Comparison of ENCODE assay signal across 18 cellular contexts in genomic region chr17:49971199-49971847, GRCh38. TPM values are rescaled to one million over a fixed set of nuclear protein-coding genes. Genes with fewer than 3 reads are reported as not detected.
A peak's percentile ranks its signal among the peaks of the same experiment; 100 is the strongest.
DNase-seq lines count a peak whose midpoint lies in the region; ATAC-seq and TF ChIP-seq lines count a peak whose summit lies in the region.
"Had no signal": no experiment of that assay in that cellular context is flagged by ENCODE, and none has a peak within 500 bp of the region (broad histone marks: within the 10 kb centered on the region; RNA-seq: fewer than 3 reads in every experiment).

No MANE protein-coding gene starts in this region.

- no peaks in the 10 kb centered on the region for H3K9me2 ChIP-seq in SK-N-SH

- no peaks in the 10 kb centered on the region for H3K79me2 ChIP-seq in SK-N-SH (ENCODE audit: insufficient read depth)

- 22% methylated on average over 25 of the region's 35 CpGs for WGBS in SK-N-SH (ENCODE audit: low lambda C conversion rate)

- H3K9ac ChIP-seq in SK-N-SH (no peak overlapping the region), SK-N-MC (ENCODE audit: insufficient read length) (peak overlapping the region; percentile 12)

- H3K27ac Mint-ChIP-seq in glutamatergic neuron (ENCODE audit: unreplicated experiment) (no peak overlapping the region), osteocyte (ENCODE audit: unreplicated experiment) (no peak overlapping the region)

- ATAC-seq in SK-N-SH treated with all-trans-retinoic acid at 6 μM for 48 hours = no peak

- H3K4me3 ChIP-seq in SK-N-SH (ENCODE audit: low read depth in 2 of 2, low read length in 1 of 2) (no peak overlapping the region; a peak in 1 of 4 replicates), SK-N-MC (peak overlapping the region; percentile 99)

- peaks cover 0 to 13% of the 10 kb centered on the region in 2 experiments; a peak in 1 of 4 replicates for H3K4me1 ChIP-seq in SK-N-SH (ENCODE audit: control insufficient read depth in 1 of 2, insufficient read depth in 2 of 2, low read depth in 1 of 2, low read length in 1 of 2)

- H3K36me3 ChIP-seq in SK-N-SH (replicated peaks in 1 of 2; ENCODE audit: control insufficient read depth in 1 of 2, insufficient read depth in 2 of 2, low read length in 1 of 2) (no peaks in the 10 kb centered on the region), SK-N-MC (ENCODE audit: insufficient read depth, low read length) (no peaks in the 10 kb centered on the region)

- no peaks in the 10 kb centered on the region for H3F3A ChIP-seq in SK-N-SH (replicated peaks; ENCODE audit: insufficient read depth)

- H3K4me1 Mint-ChIP-seq in glutamatergic neuron (ENCODE audit: low read depth, unreplicated experiment) (peaks cover 8% of the 10 kb centered on the region), osteocyte (ENCODE audit: unreplicated experiment) (peaks cover 26% of the 10 kb centered on the region)

- H3K36me3 Mint-ChIP-seq in glutamatergic neuron (ENCODE audit: unreplicated experiment) (peaks cover 4% of the 10 kb centered on the region), osteocyte (ENCODE audit: unreplicated experiment) (no peaks in the 10 kb centered on the region)

- H3K9me3 ChIP-seq in SK-N-SH (no peaks in the 10 kb centered on the region), SK-N-MC (ENCODE audit: low read depth, low read length) (no peaks in the 10 kb centered on the region)

- H2AFZ ChIP-seq in SK-N-SH (ENCODE audit: low read depth) = no peak overlapping the region

- TF ChIP-seq EP300 in SK-N-SH (IDR thresholded peaks at IDR 0.05; ENCODE audit: borderline replicate concordance in 1 of 2, low read depth in 1 of 2, low read length in 1 of 2) = no peak

- H4K20me1 ChIP-seq in SK-N-SH (ENCODE audit: insufficient read depth) = no peaks in the 10 kb centered on the region; the same call in 1 of the 2 replicates

- H3K27ac ChIP-seq in SK-N-SH (ENCODE audit: low read depth in 2 of 2, low read length in 1 of 2) = no peak overlapping the region
- H3K27ac ChIP-seq in SK-N-MC = no peak overlapping the region
- H3K27ac ChIP-seq: 22Rv1 had no signal

- TF ChIP-seq CTCF in SK-N-SH (IDR thresholded peaks at IDR 0.05) (no peak), glutamatergic neuron (IDR thresholded peaks at IDR 0.05; ENCODE audit: partially characterized antibody, unreplicated experiment) (no peak), osteocyte (IDR thresholded peaks at IDR 0.05) (no peak)

- H3K4me2 ChIP-seq in SK-N-SH = peak overlapping the region; percentile 43; the same call in 1 of the 2 replicates

- peak overlapping the region; percentile 61 for H3K4me3 Mint-ChIP-seq in glutamatergic neuron (ENCODE audit: unreplicated experiment)
- H3K4me3 Mint-ChIP-seq in osteocyte (ENCODE audit: unreplicated experiment) = peak overlapping the region; percentile 48

- POLR2A ChIA-PET in SK-N-SH (lab: Yijun Ruan, JAX) = interaction anchor here (0.6 kb wide), 1 partner anchor 10 kb away, joined by 3 read pairs; no protein-coding TSS in a partner anchor

- CTCF ChIA-PET in SK-N-SH (lab: Yijun Ruan, JAX) = interaction anchor here (0.7 to 55.0 kb wide), 6 partner anchors 8 to 91 kb away, joined by 3 to 1225 read pairs (median 18); partner anchors contain the start of gene DLX3

- peaks cover 40% of the 10 kb centered on the region for H3K27me3 Mint-ChIP-seq in glutamatergic neuron (ENCODE audit: unreplicated experiment)
- H3K27me3 Mint-ChIP-seq in osteocyte (ENCODE audit: unreplicated experiment) = peaks cover 90% of the 10 kb centered on the region

- H3K9me3 Mint-ChIP-seq in glutamatergic neuron (ENCODE audit: unreplicated experiment) (peaks cover 5% of the 10 kb centered on the region), osteocyte (ENCODE audit: unreplicated experiment) (no peaks in the 10 kb centered on the region)

- no peak for DNase-seq in SK-N-SH
- DNase-seq in SK-N-MC (ENCODE audit: low read depth, low spot score) = no peak
- no peak for DNase-seq in glutamatergic neuron
- DNase-seq in osteocyte (ENCODE audit: extremely low spot score, unreplicated experiment) = no peak
- no peak for DNase-seq in H4 (ENCODE audit: low spot score)
- DNase-seq in NCI-H2227 treated with DMSO at 0.1 percent for 48 hours (lab: John Stamatoyannopoulos, UW) = no peak
- no peak for DNase-seq in NCI-H187 treated with DMSO at 0.1 percent for 48 hours (lab: John Stamatoyannopoulos, UW)
- DNase-seq: activated CD4-positive, alpha-beta T cell treated with anti-CD3 and anti-CD28 coated beads, Interleukin-2, amount 50 U/mL, for 48 hours; activated naive CD4-positive, alpha-beta T cell; erythroblast; GDM1; head of caudate nucleus; NCI-H2029 treated with DMSO at 0.1 percent for 48 hours; NCI-H748 treated with DMSO at 0.1 percent for 48 hours; T-helper 9 cell had no signal

- no peak for TF ChIP-seq RAD21 in SK-N-SH (IDR thresholded peaks at IDR 0.05; ENCODE audit: low read length)

- peaks cover 100% of the 10 kb centered on the region for H3K27me3 ChIP-seq in SK-N-SH (ENCODE audit: insufficient read depth)

TF ChIP-seq in SK-N-SH, 30 proteins besides CTCF, POLR2A, EP300 and RAD21 (continues in another document):
- TF ChIP-seq PBX3 (IDR thresholded peaks at IDR 0.05) = no peak
- no peak for TF ChIP-seq FOXJ3 (CRISPR knock-in tag; IDR thresholded peaks at IDR 0.05)
- TF ChIP-seq CHD2 (IDR thresholded peaks at IDR 0.05; ENCODE audit: low read length, partially characterized antibody) = no peak
- TF ChIP-seq JUND (IDR thresholded peaks at IDR 0.05) = no peak
- no peak for TF ChIP-seq GATA2 (CRISPR knock-in tag; IDR thresholded peaks at IDR 0.05)
- TF ChIP-seq RFX5 (IDR thresholded peaks at IDR 0.05; ENCODE audit: low read length) = no peak
- TF ChIP-seq SIN3A (IDR thresholded peaks at IDR 0.05; ENCODE audit: borderline replicate concordance, low read depth, low read length) = no peak
- TF ChIP-seq IRF3 (IDR thresholded peaks at IDR 0.05; ENCODE audit: low read depth, low read length) = no peak
- no peak for TF ChIP-seq RXRA (IDR thresholded peaks at IDR 0.05; ENCODE audit: borderline replicate concordance, low read depth)

TF ChIP-seq in SK-N-SH treated with all-trans-retinoic acid at 6 μM for 48 hours, 23 proteins besides CTCF, POLR2A, EP300 and RAD21 (continues in another document):
- TF ChIP-seq ZFP30 (CRISPR knock-in tag; IDR thresholded peaks at IDR 0.05) (no peak), SNAI2 (CRISPR knock-in tag; IDR thresholded peaks at IDR 0.05) (no peak), TOX (CRISPR knock-in tag; IDR thresholded peaks at IDR 0.05; ENCODE audit: borderline replicate concordance) (no peak), ZNF565 (CRISPR knock-in tag; conservative IDR thresholded peaks at IDR 0.05; ENCODE audit: low read depth) (no peak), TSHZ2 (CRISPR knock-in tag; IDR thresholded peaks at IDR 0.05) (no peak), ARNTL (CRISPR knock-in tag; IDR thresholded peaks at IDR 0.05; ENCODE audit: borderline replicate concordance, low read depth) (no peak), ESRRG (CRISPR knock-in tag; IDR thresholded peaks at IDR 0.05) (no peak), ZC3H10 (CRISPR knock-in tag; IDR thresholded peaks at IDR 0.05) (no peak), POU6F1 (CRISPR knock-in tag; IDR thresholded peaks at IDR 0.05; ENCODE audit: borderline replicate concordance, low read depth) (no peak)

RNA-seq across cellular contexts. Expression of gene DLX4, which starts 2.3 kb away (rescaled TPM):
- 0.03 and 0.10 TPM in 2 replicates for polyA plus RNA-seq in SK-N-SH (2012; rRNA removed)
- polyA plus RNA-seq in SK-N-SH (2012; cell fraction: cytosol; rRNA removed) = not detected in 2 replicates
- polyA plus RNA-seq in SK-N-SH (2012; cell fraction: nucleus; rRNA removed) = 0.11 and 0.14 TPM in 2 replicates
- 0.29 TPM for total RNA-seq in glutamatergic neuron (ENCODE audit: unreplicated experiment)
- not detected in 2 replicates for total RNA-seq in osteocyte
- total RNA-seq in H4 (2014; rRNA removed; shearing (Covaris generic)) = 0.49 and 1.6 TPM in 2 replicates
- total RNA-seq: skeletal muscle tissue had no signal

RNA-seq across cellular contexts. Expression of gene DLX3, which starts 23.7 kb away (rescaled TPM):
- not detected in 2 replicates for polyA plus RNA-seq in SK-N-SH (2012; rRNA removed)
- not detected in 2 replicates for polyA plus RNA-seq in SK-N-SH (2012; cell fraction: cytosol; rRNA removed)
- not detected in 2 replicates for polyA plus RNA-seq in SK-N-SH (2012; cell fraction: nucleus; rRNA removed)
- 0.37 TPM for total RNA-seq in glutamatergic neuron (ENCODE audit: unreplicated experiment)
- total RNA-seq in osteocyte = not detected in 2 replicates
- total RNA-seq in H4 (2014; rRNA removed; shearing (Covaris generic)) = 0.17 TPM in 1 of 2 replicates, not detected in the other
- total RNA-seq: skeletal muscle tissue had no signal
